8 cellular contexts compared by ENCODE assay signal in the genomic region with DNA sequence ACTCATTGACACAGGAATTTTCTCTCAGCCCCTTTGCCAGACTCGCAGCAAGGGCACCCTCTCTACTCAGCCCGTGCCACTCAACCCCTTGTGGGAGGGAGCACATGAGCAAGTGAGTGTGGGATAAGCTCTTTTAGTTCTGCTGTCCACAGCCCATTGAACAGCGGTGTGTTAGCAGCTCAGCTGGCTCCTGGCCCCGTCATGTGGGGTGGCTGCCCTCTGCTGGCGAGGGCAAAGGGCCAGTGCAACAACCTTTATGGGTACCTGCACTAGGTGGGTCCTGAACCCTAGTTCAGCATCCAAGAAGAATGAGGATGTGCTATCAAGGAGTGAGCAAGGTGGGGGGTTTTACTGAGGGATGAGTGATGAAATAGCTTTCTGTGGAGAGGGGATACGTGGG.
DNase-seq lines count a peak whose midpoint lies in the region; ATAC-seq and TF ChIP-seq lines count a peak whose summit lies in the region.

No MANE protein-coding gene starts in this region.

- CTCF ChIA-PET in activated CD4-positive, alpha-beta memory T cell treated with anti-CD3 and anti-CD28 coated beads, Interleukin-2, amount 10 ng/mL, durations not matched to agents 7 days and 5 days (lab: Charles Lee) = interaction anchor here (0.9 kb wide), 1 partner anchor 254 kb away, joined by 6 read pairs; no protein-coding TSS in a partner anchor

- intact Hi-C loops in left ventricle myocardium inferior (cut with micrococcal nuclease) = no loop called here

- no peaks in the 10 kb centered on the region for H3K9me3 ChIP-seq in left ventricle myocardium inferior (replicated peaks)

- H3K27me3 ChIP-seq in left ventricle myocardium inferior (ENCODE audit: low read depth) = no peaks in the 10 kb centered on the region

- DNase-seq in EL = peak; percentile 13
- DNase-seq in LoVo (ENCODE audit: low spot score) = peak; percentile 1
- peak; percentile 37 for DNase-seq in activated CD4-positive, alpha-beta memory T cell treated with anti-CD3 and anti-CD28 coated beads, Interleukin-2, amount 10 ng/mL, durations not matched to agents 7 days and 5 days
- peak; percentile 17 for DNase-seq in left ventricle myocardium inferior
- DNase-seq in stimulated activated effector memory CD8-positive, alpha-beta T cell treated with anti-CD3 and anti-CD28 coated beads, Interleukin-12 subunit alpha, Interleukin-12 subunit beta, amount 100 ng/mL, for 72 hours (ENCODE audit: low spot score in 2 of 2) = peak; percentile 3 to 48
- DNase-seq in DMS153 treated with DMSO at 0.1 percent for 48 hours (lab: John Stamatoyannopoulos, UW; ENCODE audit: unreplicated experiment) = no peak

- no peak overlapping the region for H3K4me3 Mint-ChIP-seq in activated CD4-positive, alpha-beta memory T cell treated with anti-CD3 and anti-CD28 coated beads, Interleukin-2, amount 10 ng/mL, durations not matched to agents 7 days and 5 days
- H3K4me3 Mint-ChIP-seq in stimulated activated effector memory CD8-positive, alpha-beta T cell treated with anti-CD3 and anti-CD28 coated beads, Interleukin-12 subunit alpha, Interleukin-12 subunit beta, amount 100 ng/mL, for 72 hours = no peak overlapping the region

- H3K27ac ChIP-seq in left ventricle myocardium inferior (replicated peaks) = no peak overlapping the region

- H3K4me3 ChIP-seq in left ventricle myocardium inferior = no peak overlapping the region

- H3K4me1 ChIP-seq in left ventricle myocardium inferior = no peaks in the 10 kb centered on the region

- no peaks in the 10 kb centered on the region for H3K36me3 ChIP-seq in left ventricle myocardium inferior

- peaks cover 5% of the 10 kb centered on the region for H3K27me3 Mint-ChIP-seq in activated CD4-positive, alpha-beta memory T cell treated with anti-CD3 and anti-CD28 coated beads, Interleukin-2, amount 10 ng/mL, durations not matched to agents 7 days and 5 days

- no peaks in the 10 kb centered on the region for H3K9me3 Mint-ChIP-seq in activated CD4-positive, alpha-beta memory T cell treated with anti-CD3 and anti-CD28 coated beads, Interleukin-2, amount 10 ng/mL, durations not matched to agents 7 days and 5 days
- H3K9me3 Mint-ChIP-seq in stimulated activated effector memory CD8-positive, alpha-beta T cell treated with anti-CD3 and anti-CD28 coated beads, Interleukin-12 subunit alpha, Interleukin-12 subunit beta, amount 100 ng/mL, for 72 hours = no peaks in the 10 kb centered on the region

- no peaks in the 10 kb centered on the region for H3K36me3 Mint-ChIP-seq in activated CD4-positive, alpha-beta memory T cell treated with anti-CD3 and anti-CD28 coated beads, Interleukin-2, amount 10 ng/mL, durations not matched to agents 7 days and 5 days (ENCODE audit: low read depth)
- H3K36me3 Mint-ChIP-seq in stimulated activated effector memory CD8-positive, alpha-beta T cell treated with anti-CD3 and anti-CD28 coated beads, Interleukin-12 subunit alpha, Interleukin-12 subunit beta, amount 100 ng/mL, for 72 hours = no peaks in the 10 kb centered on the region

- TF ChIP-seq CTCF in left ventricle myocardium inferior (IDR thresholded peaks at IDR 0.05; ENCODE audit: borderline replicate concordance) = peak; percentile 44

- peak; percentile 55 for ATAC-seq in stimulated activated effector memory CD8-positive, alpha-beta T cell treated with anti-CD3 and anti-CD28 coated beads, Interleukin-12 subunit alpha, Interleukin-12 subunit beta, amount 100 ng/mL, for 72 hours
- ATAC-seq in GM19463 (IDR thresholded peaks at IDR 0.05; ENCODE audit: unreplicated experiment) = no peak
- ATAC-seq in HG02885 (IDR thresholded peaks at IDR 0.05; ENCODE audit: poor library complexity, unreplicated experiment) = no peak

- POLR2A ChIA-PET in activated CD4-positive, alpha-beta memory T cell treated with anti-CD3 and anti-CD28 coated beads, Interleukin-2, amount 10 ng/mL, durations not matched to agents 7 days and 5 days (lab: Charles Lee) = no interaction called here

- H3K4me1 Mint-ChIP-seq in activated CD4-positive, alpha-beta memory T cell treated with anti-CD3 and anti-CD28 coated beads, Interleukin-2, amount 10 ng/mL, durations not matched to agents 7 days and 5 days = peaks cover 4% of the 10 kb centered on the region
- peaks cover 7% of the 10 kb centered on the region for H3K4me1 Mint-ChIP-seq in stimulated activated effector memory CD8-positive, alpha-beta T cell treated with anti-CD3 and anti-CD28 coated beads, Interleukin-12 subunit alpha, Interleukin-12 subunit beta, amount 100 ng/mL, for 72 hours

- H3K27ac Mint-ChIP-seq in activated CD4-positive, alpha-beta memory T cell treated with anti-CD3 and anti-CD28 coated beads, Interleukin-2, amount 10 ng/mL, durations not matched to agents 7 days and 5 days = no peak overlapping the region
- H3K27ac Mint-ChIP-seq in stimulated activated effector memory CD8-positive, alpha-beta T cell treated with anti-CD3 and anti-CD28 coated beads, Interleukin-12 subunit alpha, Interleukin-12 subunit beta, amount 100 ng/mL, for 72 hours = no peak overlapping the region
